ENCODE assay signal across 18 cellular contexts in genomic region chr18:8780227-8780626, GRCh38.
"Had no signal": no experiment of that assay in that cellular context is flagged by ENCODE, and none has a peak within 500 bp of the region (broad histone marks: within the 10 kb centered on the region; RNA-seq: fewer than 3 reads in every experiment).

No MANE protein-coding gene starts in this region.

- DNase-seq: activated CD4-positive, alpha-beta memory T cell treated with anti-CD3 and anti-CD28 coated beads, Interleukin-2, amount 10 ng/mL, durations not matched to agents 7 days and 5 days; activated CD4-positive, alpha-beta T cell treated with anti-CD3 and anti-CD28 coated beads for 36 hours; activated effector memory CD4-positive, alpha-beta T cell treated with anti-CD3 and anti-CD28 coated beads, Interleukin-2, amount 50 U/mL, for 16 hours; activated T-cell treated with anti-CD3 and anti-CD28 coated beads, Interleukin-2, amount 50 U/mL, for 4 hours; effector CD4-positive, alpha-beta T cell; gastrocnemius medialis; left lung; mammary epithelial cell; mucosa of descending colon; naive thymus-derived CD4-positive, alpha-beta T cell; SIG-M5; T-helper 2 cell; transverse colon had no signal

- H3K27me3 ChIP-seq: gastrocnemius medialis, left lung had no signal

- H3K4me1 ChIP-seq: adrenal gland, gastrocnemius medialis, left lung had no signal

- H3K27me3 Mint-ChIP-seq: activated CD4-positive, alpha-beta T cell treated with anti-CD3 and anti-CD28 coated beads for 36 hours had no signal

- H3K4me3 Mint-ChIP-seq: activated CD4-positive, alpha-beta memory T cell treated with anti-CD3 and anti-CD28 coated beads, Interleukin-2, amount 10 ng/mL, durations not matched to agents 7 days and 5 days; activated CD4-positive, alpha-beta T cell treated with anti-CD3 and anti-CD28 coated beads for 36 hours; activated naive CD4-positive, alpha-beta T cell treated with anti-CD3 and anti-CD28 coated beads, Interleukin-2, amount 50 U/mL, for 24 hours; activated T-cell treated with anti-CD3 and anti-CD28 coated beads, Interleukin-2, amount 50 U/mL, for 4 hours; naive thymus-derived CD4-positive, alpha-beta T cell; stimulated activated effector memory CD8-positive, alpha-beta T cell treated with anti-CD3 and anti-CD28 coated beads, Interleukin-12 subunit alpha, Interleukin-12 subunit beta, amount 100 ng/mL, for 72 hours had no signal

- H3K27ac ChIP-seq: adrenal gland, coronary artery, epithelial cell of prostate, gastrocnemius medialis, left lung, transverse colon had no signal

- H3K4me1 Mint-ChIP-seq: activated CD4-positive, alpha-beta memory T cell treated with anti-CD3 and anti-CD28 coated beads, Interleukin-2, amount 10 ng/mL, durations not matched to agents 7 days and 5 days; activated CD4-positive, alpha-beta T cell treated with anti-CD3 and anti-CD28 coated beads for 36 hours; activated naive CD4-positive, alpha-beta T cell treated with anti-CD3 and anti-CD28 coated beads, Interleukin-2, amount 50 U/mL, for 24 hours; naive thymus-derived CD4-positive, alpha-beta T cell; stimulated activated effector memory CD8-positive, alpha-beta T cell treated with anti-CD3 and anti-CD28 coated beads, Interleukin-12 subunit alpha, Interleukin-12 subunit beta, amount 100 ng/mL, for 72 hours had no signal

- H3K4me3 ChIP-seq: adrenal gland, coronary artery, gastrocnemius medialis, left lung, mucosa of descending colon, transverse colon had no signal

- H3K36me3 ChIP-seq: adrenal gland, gastrocnemius medialis, left lung, transverse colon had no signal

- H3K27ac Mint-ChIP-seq: activated CD4-positive, alpha-beta memory T cell treated with anti-CD3 and anti-CD28 coated beads, Interleukin-2, amount 10 ng/mL, durations not matched to agents 7 days and 5 days; activated CD4-positive, alpha-beta T cell treated with anti-CD3 and anti-CD28 coated beads for 36 hours; activated naive CD4-positive, alpha-beta T cell treated with anti-CD3 and anti-CD28 coated beads, Interleukin-2, amount 50 U/mL, for 24 hours; naive thymus-derived CD4-positive, alpha-beta T cell; stimulated activated effector memory CD8-positive, alpha-beta T cell treated with anti-CD3 and anti-CD28 coated beads, Interleukin-12 subunit alpha, Interleukin-12 subunit beta, amount 100 ng/mL, for 72 hours had no signal

- H3K36me3 Mint-ChIP-seq: activated naive CD4-positive, alpha-beta T cell treated with anti-CD3 and anti-CD28 coated beads, Interleukin-2, amount 50 U/mL, for 24 hours; naive thymus-derived CD4-positive, alpha-beta T cell; stimulated activated effector memory CD8-positive, alpha-beta T cell treated with anti-CD3 and anti-CD28 coated beads, Interleukin-12 subunit alpha, Interleukin-12 subunit beta, amount 100 ng/mL, for 72 hours had no signal

- H3K9me3 ChIP-seq: adrenal gland, gastrocnemius medialis, left lung, mucosa of descending colon, transverse colon had no signal

- H3K9me3 Mint-ChIP-seq: activated CD4-positive, alpha-beta memory T cell treated with anti-CD3 and anti-CD28 coated beads, Interleukin-2, amount 10 ng/mL, durations not matched to agents 7 days and 5 days; activated naive CD4-positive, alpha-beta T cell treated with anti-CD3 and anti-CD28 coated beads, Interleukin-2, amount 50 U/mL, for 24 hours; activated T-cell treated with anti-CD3 and anti-CD28 coated beads, Interleukin-2, amount 50 U/mL, for 4 hours; naive thymus-derived CD4-positive, alpha-beta T cell; stimulated activated effector memory CD8-positive, alpha-beta T cell treated with anti-CD3 and anti-CD28 coated beads, Interleukin-12 subunit alpha, Interleukin-12 subunit beta, amount 100 ng/mL, for 72 hours had no signal

- ATAC-seq: activated CD4-positive, alpha-beta T cell treated with anti-CD3 and anti-CD28 coated beads for 36 hours; activated T-cell treated with anti-CD3 and anti-CD28 coated beads, Interleukin-2, amount 50 U/mL, for 4 hours; gastrocnemius medialis; left lung; mucosa of descending colon; naive thymus-derived CD4-positive, alpha-beta T cell; stimulated activated effector memory CD8-positive, alpha-beta T cell treated with anti-CD3 and anti-CD28 coated beads, Interleukin-12 subunit alpha, Interleukin-12 subunit beta, amount 100 ng/mL, for 72 hours had no signal
